Comparison of ENCODE assay signal across 8 cellular contexts in the genomic region with DNA sequence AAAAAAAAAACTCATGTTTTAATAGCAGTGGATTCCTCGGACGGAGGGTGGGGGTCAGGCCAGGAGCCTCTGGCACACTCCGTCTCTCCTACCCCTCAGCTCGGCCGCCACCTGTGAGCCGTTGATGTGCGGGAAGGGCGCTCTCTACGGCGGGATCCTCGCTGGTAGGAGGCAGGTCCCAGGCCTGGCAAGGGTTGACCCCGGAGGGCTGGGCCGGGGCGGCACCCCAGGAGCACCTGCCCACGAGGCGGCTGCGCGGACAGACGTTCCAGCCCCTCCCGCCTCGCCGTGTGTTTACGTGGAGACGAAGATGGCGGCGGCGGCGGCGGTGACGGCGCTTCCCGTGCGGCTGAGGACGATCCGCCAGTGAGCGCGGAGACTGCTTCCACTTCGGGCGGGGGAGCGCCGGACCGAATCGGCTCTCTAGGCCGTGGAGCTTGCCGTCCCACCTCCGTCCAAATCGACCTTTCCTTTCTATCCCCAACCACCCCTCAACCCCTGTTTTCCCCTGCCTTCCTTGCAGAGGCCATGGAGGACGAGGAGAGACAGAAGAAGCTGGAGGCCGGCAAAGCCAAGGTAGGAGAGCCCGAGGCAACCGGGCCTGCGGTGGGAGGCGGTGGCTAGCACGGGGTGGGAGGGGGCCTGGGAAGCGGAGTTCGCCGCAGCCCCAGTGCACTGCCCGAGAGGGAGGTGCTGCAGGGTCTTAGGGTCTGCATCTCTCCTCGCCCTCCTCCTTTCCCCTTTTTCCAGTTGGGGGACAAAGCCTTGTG. TPM values are rescaled to one million over a fixed set of nuclear protein-coding genes. Genes with fewer than 3 reads are reported as not detected.
A peak's percentile ranks its signal among the peaks of the same experiment; 100 is the strongest.
DNase-seq lines count a peak whose midpoint lies in the region; ATAC-seq and TF ChIP-seq lines count a peak whose summit lies in the region.

A gene (plus strand): TSS at position 291 of the 770 bp plus-strand sequence. CDS start 238 bp downstream, at position 529.

- in situ Hi-C loops in SK-MEL-5 (cut with HindIII; ENCODE audit: low pct_unique_long_range_greater_than_20kb, low sequenced_read_pairs), result no loop called here

- H4K5ac ChIP-seq in H9 (ENCODE audit: insufficient read length, low read depth, low read length), result peak within 1 kb of the TSS; percentile 92

- H3K9me3 ChIP-seq in H9 (ENCODE audit: control insufficient read depth, low read depth, low read length), result no peaks in the 10 kb centered on the region
- no peaks in the 10 kb centered on the region for H3K9me3 ChIP-seq in MG63
- no peaks in the 10 kb centered on the region for H3K9me3 ChIP-seq in thoracic aorta

- H2BK12ac ChIP-seq in H9 (ENCODE audit: insufficient read length, low read depth, low read length), result peak within 1 kb of the TSS; percentile 55

- H2BK15ac ChIP-seq in H9 (ENCODE audit: low read depth, low read length), result no peak within 1 kb of the TSS

- peak; percentile 77 for ATAC-seq in thoracic aorta (ENCODE audit: insufficient number of reproducible peaks, low FRiP score, low read depth)

- H4K91ac ChIP-seq in H9 (ENCODE audit: insufficient read length, low read depth, low read length), result no peak within 1 kb of the TSS

- H3K27me3 Mint-ChIP-seq in H9 (ENCODE audit: low read depth), result peaks cover 41% of the 10 kb centered on the region
- H3K27me3 Mint-ChIP-seq in activated naive CD4-positive, alpha-beta T cell treated with anti-CD3 and anti-CD28 coated beads, Interleukin-2, amount 10 ng/mL, durations not matched to agents 7 days and 5 days, result no peaks in the 10 kb centered on the region
- peaks cover 2% of the 10 kb centered on the region for H3K27me3 Mint-ChIP-seq in osteocyte (ENCODE audit: unreplicated experiment)

- H2BK5ac ChIP-seq in H9 (ENCODE audit: insufficient read length, low read length), result no peak within 1 kb of the TSS

- CTCF ChIA-PET in activated naive CD4-positive, alpha-beta T cell treated with anti-CD3 and anti-CD28 coated beads, Interleukin-2, amount 10 ng/mL, durations not matched to agents 7 days and 5 days (lab: Charles Lee), result interaction anchor here (0.9 to 3.3 kb wide), 6 partner anchors 9 to 1485 kb away, joined by 3 to 17 read pairs (median 4); a partner anchor contains a TSS

- H4K8ac ChIP-seq in H9 (replicated peaks; ENCODE audit: insufficient read length, low read depth, low read length), result no peak within 1 kb of the TSS

- H3K4me3 Mint-ChIP-seq in H9, result peak within 1 kb of the TSS; percentile 95
- H3K4me3 Mint-ChIP-seq in activated naive CD4-positive, alpha-beta T cell treated with anti-CD3 and anti-CD28 coated beads, Interleukin-2, amount 10 ng/mL, durations not matched to agents 7 days and 5 days, result peak within 1 kb of the TSS; percentile 91
- peak within 1 kb of the TSS; percentile 85 for H3K4me3 Mint-ChIP-seq in osteocyte (ENCODE audit: unreplicated experiment)

- no peak within 1 kb of the TSS for H2AFZ ChIP-seq in H9 (ENCODE audit: low read length)

- H2BK20ac ChIP-seq in H9 (ENCODE audit: low read depth, low read length, poor library complexity, severe bottlenecking), result no peak within 1 kb of the TSS

- H3K56ac ChIP-seq in H9 (ENCODE audit: insufficient read length, low read depth, low read length), result no peak within 1 kb of the TSS

- H3K4me1 ChIP-seq in H9 (ENCODE audit: insufficient read depth, low read length) (no peaks in the 10 kb centered on the region), thoracic aorta (ENCODE audit: control insufficient read depth in 1 of 2, low read depth in 2 of 2) (peaks cover 13 to 35% of the 10 kb centered on the region in 2 donors)

- no peaks in the 10 kb centered on the region for H3K79me1 ChIP-seq in H9 (ENCODE audit: insufficient read depth, low read depth, low read length, poor library complexity, severe bottlenecking)

- H3K36me3 ChIP-seq in MG63, result no peaks in the 10 kb centered on the region
- no peaks in the 10 kb centered on the region for H3K36me3 ChIP-seq in thoracic aorta

- H3K27ac ChIP-seq in H9 (ENCODE audit: insufficient read length, low read depth, low read length) (peak within 1 kb of the TSS; percentile 49), thoracic aorta (peak within 1 kb of the TSS; percentile 87 to 96)

- H3K4ac ChIP-seq in H9 (ENCODE audit: low read depth, low read length), result no peak within 1 kb of the TSS

- no peak within 1 kb of the TSS for H3T11ph ChIP-seq in H9 (ENCODE audit: low read length)

- peak within 1 kb of the TSS; percentile 62 for H3K4me2 ChIP-seq in H9 (ENCODE audit: insufficient read depth, insufficient read length, low read length)

- DNase-seq in GDM1 (lab: John Stamatoyannopoulos, UW) (peak; percentile 87), H9 (peak; percentile 87), MG63 (peak; percentile 82), SK-MEL-5 (ENCODE audit: low read depth, low spot score) (peak; percentile 89), glomerular endothelial cell (ENCODE audit: extremely low read depth, low read depth, low spot score) (no peak), osteocyte (ENCODE audit: extremely low spot score, unreplicated experiment) (peak; percentile 92), thoracic aorta (ENCODE audit: low spot score) (peak; percentile 63)
- peak; percentile 92 for DNase-seq in activated naive CD4-positive, alpha-beta T cell treated with anti-CD3 and anti-CD28 coated beads, Interleukin-2, amount 10 ng/mL, durations not matched to agents 7 days and 5 days

- H3K27ac Mint-ChIP-seq in H9, result peak within 1 kb of the TSS; percentile 96 to 98 (median 98)
- H3K27ac Mint-ChIP-seq in activated naive CD4-positive, alpha-beta T cell treated with anti-CD3 and anti-CD28 coated beads, Interleukin-2, amount 10 ng/mL, durations not matched to agents 7 days and 5 days, result peak within 1 kb of the TSS; percentile 93
- H3K27ac Mint-ChIP-seq in osteocyte (ENCODE audit: unreplicated experiment), result peak within 1 kb of the TSS; percentile 99

- H3K9me3 Mint-ChIP-seq in H9, result no peaks in the 10 kb centered on the region; a peak in 1 of 5 replicates
- no peaks in the 10 kb centered on the region for H3K9me3 Mint-ChIP-seq in activated naive CD4-positive, alpha-beta T cell treated with anti-CD3 and anti-CD28 coated beads, Interleukin-2, amount 10 ng/mL, durations not matched to agents 7 days and 5 days
- H3K9me3 Mint-ChIP-seq in osteocyte (ENCODE audit: unreplicated experiment), result no peaks in the 10 kb centered on the region

- peaks cover 1% of the 10 kb centered on the region; the same call in 1 of the 2 replicates for H3K79me2 ChIP-seq in H9 (ENCODE audit: insufficient read depth, low read length)

- H3K27me3 ChIP-seq in H9 (ENCODE audit: insufficient read depth, low read length) (peaks cover 6% of the 10 kb centered on the region; the same call in 1 of the 2 replicates), MG63 (no peaks in the 10 kb centered on the region), thoracic aorta (replicated peaks; ENCODE audit: insufficient read depth) (no peaks in the 10 kb centered on the region)

- peak within 1 kb of the TSS; percentile 99 for H3K14ac ChIP-seq in H9 (ENCODE audit: insufficient read depth, low read length)

- TF ChIP-seq CTCF in H9 (conservative IDR thresholded peaks at IDR 0.05) (no peak), osteocyte (IDR thresholded peaks at IDR 0.05) (no peak), thoracic aorta (IDR thresholded peaks at IDR 0.05) (no peak)

- no peak within 1 kb of the TSS for H3K23ac ChIP-seq in H9 (ENCODE audit: insufficient read length, low read depth, low read length)

- H2AK5ac ChIP-seq in H9 (ENCODE audit: insufficient read length, low read length), result no peak within 1 kb of the TSS

- no CpG with 5 or more reads among the region's 59 CpGs for WGBS in H9 (ENCODE audit: extremely low coverage, insufficient read length, low lambda C conversion rate)

- H3K4me3 ChIP-seq in MG63, result peak within 1 kb of the TSS; percentile 71
- H3K4me3 ChIP-seq in thoracic aorta, result peak within 1 kb of the TSS; percentile 82

- no peaks in the 10 kb centered on the region for H4K20me1 ChIP-seq in H9 (ENCODE audit: control insufficient read depth, insufficient read depth, insufficient read length)

- no peaks in the 10 kb centered on the region for H3K36me3 Mint-ChIP-seq in H9 (ENCODE audit: insufficient read depth in 1 of 3, low read depth in 3 of 3)
- H3K36me3 Mint-ChIP-seq in activated naive CD4-positive, alpha-beta T cell treated with anti-CD3 and anti-CD28 coated beads, Interleukin-2, amount 10 ng/mL, durations not matched to agents 7 days and 5 days, result peaks cover 3% of the 10 kb centered on the region
- H3K36me3 Mint-ChIP-seq in osteocyte (ENCODE audit: unreplicated experiment), result no peaks in the 10 kb centered on the region

- H3K18ac ChIP-seq in H9 (ENCODE audit: insufficient read length, low read depth, low read length), result peak within 1 kb of the TSS; percentile 97

- H3K4me1 Mint-ChIP-seq in H9 (peaks cover 13 to 22% of the 10 kb centered on the region in 2 experiments), osteocyte (ENCODE audit: unreplicated experiment) (peaks cover 30% of the 10 kb centered on the region)
- H3K4me1 Mint-ChIP-seq in activated naive CD4-positive, alpha-beta T cell treated with anti-CD3 and anti-CD28 coated beads, Interleukin-2, amount 10 ng/mL, durations not matched to agents 7 days and 5 days, result peaks cover 26% of the 10 kb centered on the region

- peak within 1 kb of the TSS; percentile 99 for H3K9ac ChIP-seq in H9 (ENCODE audit: extremely low read depth, insufficient read length, low read length)

- H3K23me2 ChIP-seq in H9 (ENCODE audit: insufficient read length, low read depth, low read length, poor library complexity, severe bottlenecking), result peaks cover 5% of the 10 kb centered on the region

- no peak within 1 kb of the TSS for H2BK120ac ChIP-seq in H9 (ENCODE audit: low read depth, low read length, poor library complexity, severe bottlenecking)

RNA-seq across cellular contexts. Expression of the gene that starts here (rescaled TPM):
- total RNA-seq in H9 (2021) (21.5 and 22.4 TPM in 2 replicates), glomerular endothelial cell (34.7 and 37.7 TPM in 2 replicates), osteocyte (44.9 and 47.2 TPM in 2 replicates), thoracic aorta (10 to 100 TPM; 49.8 to 72.1 TPM)
- total RNA-seq in MG63 (2014; rRNA removed; shearing (Covaris generic); ENCODE audit: low replicate concordance), result 11.1 and 12.9 TPM in 2 replicates
- total RNA-seq in SK-MEL-5 (2014; rRNA removed; shearing (Covaris generic)), result 42.0 and 51.7 TPM in 2 replicates
- polyA plus RNA-seq in SK-MEL-5 (2015; cell fraction: cytosol; rRNA removed), result 13.7 and 17.3 TPM in 2 replicates
- polyA plus RNA-seq in SK-MEL-5 (2015; cell fraction: nucleus; rRNA removed), result 79.3 and 79.6 TPM in 2 replicates
